19 cellular contexts compared by ENCODE assay signal in the genomic region with DNA sequence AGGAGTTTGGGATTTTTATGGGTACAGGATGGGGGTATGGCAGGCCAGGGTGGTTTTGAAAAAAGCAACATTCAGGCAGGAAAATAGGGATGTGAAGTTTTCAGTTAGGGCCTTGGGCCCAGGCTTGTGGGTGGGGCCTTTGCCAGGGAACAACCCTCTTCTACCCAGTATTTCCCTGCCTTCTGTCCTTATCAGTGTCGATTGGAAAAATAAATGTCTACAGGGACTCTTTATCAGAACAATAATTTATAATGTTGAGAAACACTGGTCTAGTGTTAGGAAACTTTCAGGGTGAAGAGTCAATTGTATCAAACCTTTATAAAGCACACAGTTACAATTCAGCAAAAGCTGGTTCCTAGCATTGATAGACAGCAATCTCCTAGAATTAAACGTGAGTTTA.
A peak's percentile ranks its signal among the peaks of the same experiment; 100 is the strongest.
DNase-seq lines count a peak whose midpoint lies in the region; ATAC-seq, FAIRE-seq and TF ChIP-seq lines count a peak whose summit lies in the region.
"Had no signal": no experiment of that assay in that cellular context is flagged by ENCODE, and none has a peak within 500 bp of the region (broad histone marks: within the 10 kb centered on the region; RNA-seq: fewer than 3 reads in every experiment).

No MANE protein-coding gene starts in this region.

- ATAC-seq in right cardiac atrium (peak; percentile 46 to 68), heart right ventricle (no peak)
- ATAC-seq: GM23338 had no signal

- H3K27me3 ChIP-seq in right cardiac atrium (ENCODE audit: control insufficient read depth, insufficient read depth) (no peaks in the 10 kb centered on the region), heart right ventricle (no peaks in the 10 kb centered on the region), osteoblast (ENCODE audit: insufficient read depth, low read length) (no peaks in the 10 kb centered on the region), stomach (no peaks in the 10 kb centered on the region)
- H3K27me3 ChIP-seq: BLaER1 treated with 17β-estradiol and CSF1 and Interleukin-3, amounts not matched to agents 10 nM and 100 nM had no signal

- H3K4me2 ChIP-seq in osteoblast (ENCODE audit: insufficient read depth, low read length): no peak overlapping the region
- H3K4me2 ChIP-seq: BLaER1 treated with 17β-estradiol and CSF1 and Interleukin-3, amounts not matched to agents 10 nM and 100 nM; GM23338 had no signal

- no peaks in the 10 kb centered on the region for H3K36me3 ChIP-seq in heart right ventricle
- H3K36me3 ChIP-seq in osteoblast (ENCODE audit: insufficient read depth, low read length): no peaks in the 10 kb centered on the region
- H3K36me3 ChIP-seq in stomach: no peaks in the 10 kb centered on the region
- H3K36me3 ChIP-seq: BLaER1 treated with 17β-estradiol and CSF1 and Interleukin-3, amounts not matched to agents 10 nM and 100 nM had no signal

- peak overlapping the region; percentile 31 for H2AFZ ChIP-seq in osteoblast (ENCODE audit: low read length)
- H2AFZ ChIP-seq: GM23338 had no signal

- intact Hi-C loops in right cardiac atrium (cut with DNase I): no loop called here
- intact Hi-C loops in heart right ventricle (cut with DNase I): loop anchor here in 1 of 10 donors (10.0 kb wide), 1 partner anchor 619 kb away; no protein-coding TSS in a partner anchor
- intact Hi-C loops in stomach (cut with DNase I; ENCODE audit: low total_unique reads): no loop called here

- H3K4me1 ChIP-seq in right cardiac atrium (ENCODE audit: control insufficient read depth, insufficient read depth, low read length): no peaks in the 10 kb centered on the region
- peaks cover 0 to 27% (median 12%) of the 10 kb centered on the region in 9 donors for H3K4me1 ChIP-seq in heart right ventricle
- H3K4me1 ChIP-seq in osteoblast (ENCODE audit: insufficient read depth, low read length): peaks cover 10% of the 10 kb centered on the region
- H3K4me1 ChIP-seq in stomach: peaks cover 4 to 30% (median 24%) of the 10 kb centered on the region in 4 donors

- TF ChIP-seq EP300 in stomach (IDR thresholded peaks at IDR 0.05): no peak

- no peaks in the 10 kb centered on the region for H3K9me3 ChIP-seq in right cardiac atrium (ENCODE audit: control insufficient read depth, low read length)
- H3K9me3 ChIP-seq in heart right ventricle: peaks cover 0 to 17% (median 10%) of the 10 kb centered on the region in 11 donors
- H3K9me3 ChIP-seq in osteoblast (ENCODE audit: low read depth, low read length): no peaks in the 10 kb centered on the region
- H3K9me3 ChIP-seq in stomach: no peaks in the 10 kb centered on the region

- H3K4me3 ChIP-seq in right cardiac atrium (ENCODE audit: low read length) (no peak overlapping the region), heart right ventricle (no peak overlapping the region), osteoblast (ENCODE audit: insufficient read depth, low read length) (no peak overlapping the region), stomach (no peak overlapping the region)
- H3K4me3 ChIP-seq: BLaER1 treated with 17β-estradiol and CSF1 and Interleukin-3, amounts not matched to agents 10 nM and 100 nM; GM23338 had no signal

- TF ChIP-seq POLR2A in stomach (IDR thresholded peaks at IDR 0.05) (no peak), GM12891 (IDR thresholded peaks at IDR 0.05; ENCODE audit: low read depth, low read length) (no peak)

- WGBS in right cardiac atrium: 50% methylated on average over 2 of the region's 2 CpGs
- WGBS in heart right ventricle, 2 donors: 59 to 60% methylated on average over 2 of the region's 2 CpGs
- 20 to 54% (median 46%) methylated on average over 2 of the region's 2 CpGs for WGBS in stomach, 5 donors

- H4K20me1 ChIP-seq in osteoblast (ENCODE audit: insufficient read depth, low read length): no peaks in the 10 kb centered on the region
- H4K20me1 ChIP-seq: BLaER1 treated with 17β-estradiol and CSF1 and Interleukin-3, amounts not matched to agents 10 nM and 100 nM had no signal

- H3K79me2 ChIP-seq in osteoblast (ENCODE audit: insufficient read depth, low read length): no peaks in the 10 kb centered on the region

- no peak for TF ChIP-seq CTCF in heart right ventricle (IDR thresholded peaks at IDR 0.05)
- no peak for TF ChIP-seq CTCF in osteoblast (IDR thresholded peaks at IDR 0.05; ENCODE audit: extremely low read depth, low read depth, low read length)
- TF ChIP-seq CTCF in stomach (IDR thresholded peaks at IDR 0.05): no peak

- DNase-seq in right cardiac atrium: peak in 2 of 3 donors; percentile 28 to 68
- DNase-seq in heart right ventricle: no peak
- DNase-seq in amniotic epithelial cell (ENCODE audit: low read depth): peak; percentile 17
- DNase-seq in osteoblast (ENCODE audit: insufficient read length, low spot score, missing footprints): no peak
- DNase-seq in stomach: peak; percentile 69
- no peak for DNase-seq in activated CD8-positive, alpha-beta memory T cell treated with anti-CD3 and anti-CD28 coated beads, Interleukin-2, amount 50 U/mL, for 48 hours
- DNase-seq in NCI-H2171 (lab: John Stamatoyannopoulos, UW): no peak
- no peak for DNase-seq in GM12891 (ENCODE audit: insufficient read length, low spot score)
- DNase-seq: CD8-positive, alpha-beta memory T cell; COR-L47; DMS79; GDM1; HCEC 1CT; HFFc6; IMR-90 had no signal

- H3K27ac ChIP-seq in right cardiac atrium (ENCODE audit: low read length) (no peak overlapping the region), heart right ventricle (peak overlapping the region in 1 of 10 donors; percentile 0), osteoblast (ENCODE audit: low read depth, low read length) (no peak overlapping the region), stomach (peak overlapping the region; percentile 5 to 82 (median 63))
- H3K27ac ChIP-seq: BLaER1 treated with 17β-estradiol and CSF1 and Interleukin-3, amounts not matched to agents 10 nM and 100 nM; HL-60 had no signal

- FAIRE-seq in GM12891 (lab: Jason Lieb, UNC): no peak
- FAIRE-seq: H54 had no signal

TF ChIP-seq in GM12891, 5 proteins besides CTCF, POLR2A, EP300 and RAD21:
- TF ChIP-seq POLR2AphosphoS5 (IDR thresholded peaks at IDR 0.05; ENCODE audit: low read depth, low read length) (no peak), SPI1 (IDR thresholded peaks at IDR 0.05; ENCODE audit: low read depth, low read length) (no peak), TAF1 (IDR thresholded peaks at IDR 0.05; ENCODE audit: low read depth, low read length) (no peak), POU2F2 (IDR thresholded peaks at IDR 0.05; ENCODE audit: low read depth, low read length) (no peak), PAX5 (IDR thresholded peaks at IDR 0.05; ENCODE audit: insufficient read depth, low read length, severe bottlenecking) (no peak)

Comparison
In these comparisons a context has a peak if more than half of its experiments do, and no peak if none do; other contexts are left out.
1. ATAC-seq: peak in right cardiac atrium (2 of 2); none in heart right ventricle (0 of 8).
2. DNase-seq: peak in right cardiac atrium (2 of 3), amniotic epithelial cell (single experiment) and stomach (single experiment); none in heart right ventricle (0 of 2), osteoblast (single experiment), activated CD8-positive, alpha-beta memory T cell treated with anti-CD3 and anti-CD28 coated beads, Interleukin-2, amount 50 U/mL, for 48 hours (single experiment), NCI-H2171 (single experiment) and GM12891 (single experiment).
3. H3K27ac ChIP-seq: peak in stomach (5 of 5); none in right cardiac atrium (single experiment) and osteoblast (single experiment).